In genomic region chr9:105403552-105404246, GRCh38 we compare ENCODE assay signal across 16 cellular contexts.
"Had no signal": no experiment of that assay in that cellular context is flagged by ENCODE, and none has a peak within 500 bp of the region (broad histone marks: within the 10 kb centered on the region; RNA-seq: fewer than 3 reads in every experiment).

No MANE protein-coding gene starts in this region.

- H3K4me3 ChIP-seq: pancreas, testis had no signal

- H3K9me3 ChIP-seq: pancreas, testis had no signal

- H3K27ac Mint-ChIP-seq: activated CD4-positive, alpha-beta T cell treated with anti-CD3 and anti-CD28 coated beads for 36 hours; activated CD8-positive, alpha-beta T cell treated with anti-CD3 and anti-CD28 coated beads, Interleukin-2, amount 10 ng/mL, durations not matched to agents 7 days and 5 days; effector memory CD8-positive, alpha-beta T cell; stimulated activated naive CD8-positive, alpha-beta T cell treated with anti-CD3 and anti-CD28 coated beads, Interleukin-15, Interleukin-2, amounts not matched to agents 100 ng/mL and 50 ng/mL, for 24 hours had no signal

- H3K4me3 Mint-ChIP-seq: activated CD4-positive, alpha-beta T cell treated with anti-CD3 and anti-CD28 coated beads for 36 hours; activated CD8-positive, alpha-beta T cell treated with anti-CD3 and anti-CD28 coated beads, Interleukin-2, amount 10 ng/mL, durations not matched to agents 7 days and 5 days; effector memory CD8-positive, alpha-beta T cell; neural crest cell; stimulated activated naive CD8-positive, alpha-beta T cell treated with anti-CD3 and anti-CD28 coated beads, Interleukin-15, Interleukin-2, amounts not matched to agents 100 ng/mL and 50 ng/mL, for 24 hours had no signal

- H3K27ac ChIP-seq: pancreas, testis had no signal

- H3K36me3 ChIP-seq: pancreas had no signal

- H3K4me1 ChIP-seq: pancreas, testis had no signal

- H3K9me3 Mint-ChIP-seq: stimulated activated naive CD8-positive, alpha-beta T cell treated with anti-CD3 and anti-CD28 coated beads, Interleukin-15, Interleukin-2, amounts not matched to agents 100 ng/mL and 50 ng/mL, for 24 hours had no signal

- DNase-seq: activated CD4-positive, alpha-beta T cell treated with anti-CD3 and anti-CD28 coated beads for 36 hours; activated CD8-positive, alpha-beta memory T cell treated with anti-CD3 and anti-CD28 coated beads, Interleukin-2, amount 50 U/mL, for 48 hours; activated CD8-positive, alpha-beta T cell treated with anti-CD3 and anti-CD28 coated beads, Interleukin-2, amount 10 ng/mL, durations not matched to agents 7 days and 5 days; activated naive CD4-positive, alpha-beta T cell; effector memory CD8-positive, alpha-beta T cell; erythroblast; hippocampal formation; left ventricle myocardium superior; mesenchymal stem cell; pancreas; stimulated activated CD4-positive, alpha-beta T cell treated with anti-CD3 and anti-CD28 coated beads, Interleukin-4, amount 100 ng/mL, for 24 hours; SW 1271; T1000; testis had no signal

- H3K27me3 ChIP-seq: pancreas, testis had no signal
